In genomic region chr14:21024668-21025373, GRCh38 we compare ENCODE assay signal across 1 cellular context.
TF ChIP-seq lines count a peak whose summit lies in the region.

Gene NDRG2 (minus strand): TSS chr14:21025061. CDS start chr14:21023315, 1,746 bp downstream.

TF ChIP-seq in HepG2, 621 proteins besides CTCF, POLR2A, EP300 and RAD21 (continued from another document and continues in another):
- TF ChIP-seq ZNF407 (CRISPR knock-in tag; IDR thresholded peaks at IDR 0.05; ENCODE audit: not compliant biosample characterization) (no peak), JARID2 (CRISPR knock-in tag; IDR thresholded peaks at IDR 0.05; ENCODE audit: insufficient replicate concordance) (no peak), THAP11 (CRISPR knock-in tag; IDR thresholded peaks at IDR 0.05) (peak; percentile 62), PHF21A (CRISPR knock-in tag; IDR thresholded peaks at IDR 0.05) (peak; percentile 65; the same call in 1 of the 2 replicates), ZNF512B (CRISPR knock-in tag; IDR thresholded peaks at IDR 0.05; ENCODE audit: borderline replicate concordance) (no peak), RXRB (CRISPR knock-in tag; IDR thresholded peaks at IDR 0.05; ENCODE audit: borderline replicate concordance) (peak; percentile 51; the same call in 1 of the 2 replicates), THRA (CRISPR knock-in tag; IDR thresholded peaks at IDR 0.05; ENCODE audit: borderline replicate concordance) (0 out of 2 replicates have a peak, but pooled peaks have one; percentile 32), RAD51 (IDR thresholded peaks at IDR 0.05; ENCODE audit: borderline replicate concordance) (no peak), ZBTB4 (CRISPR knock-in tag; IDR thresholded peaks at IDR 0.05; ENCODE audit: borderline replicate concordance) (no peak), ZNF382 (CRISPR knock-in tag; IDR thresholded peaks at IDR 0.05; ENCODE audit: borderline replicate concordance) (no peak), ZNF83 (CRISPR knock-in tag; IDR thresholded peaks at IDR 0.05; ENCODE audit: borderline replicate concordance) (0 out of 2 replicates have a peak, but pooled peaks have one; percentile 22), PLSCR1 (CRISPR knock-in tag; IDR thresholded peaks at IDR 0.05; ENCODE audit: borderline replicate concordance) (no peak), TFDP1 (CRISPR knock-in tag; IDR thresholded peaks at IDR 0.05; ENCODE audit: borderline replicate concordance) (peak; percentile 59; the same call in 1 of the 2 replicates), ZNF782 (CRISPR knock-in tag; IDR thresholded peaks at IDR 0.05; ENCODE audit: borderline replicate concordance) (no peak), GPN1 (CRISPR knock-in tag; IDR thresholded peaks at IDR 0.05; ENCODE audit: borderline replicate concordance) (0 out of 2 replicates have a peak, but pooled peaks have one; percentile 52), ZNF800 (CRISPR knock-in tag; IDR thresholded peaks at IDR 0.05) (peak; percentile 78; the same call in 1 of the 2 replicates), ZNF574 (CRISPR knock-in tag; IDR thresholded peaks at IDR 0.05) (peak; percentile 69), ZNF562 (CRISPR knock-in tag; IDR thresholded peaks at IDR 0.05; ENCODE audit: borderline replicate concordance) (no peak), REST (IDR thresholded peaks at IDR 0.05; ENCODE audit: borderline replicate concordance in 1 of 2, low read depth in 1 of 2, low read length in 2 of 2) (peak in 1 of 2 experiments; percentile 50; a peak in 1 of 4 replicates), ZNF713 (CRISPR knock-in tag; IDR thresholded peaks at IDR 0.05) (no peak)
